8 cellular contexts compared by ENCODE assay signal in genomic region chr19:4369109-4369887, GRCh38. TPM values are rescaled to one million over a fixed set of nuclear protein-coding genes. Genes with fewer than 3 reads are reported as not detected.
DNase-seq lines count a peak whose midpoint lies in the region; ATAC-seq and TF ChIP-seq lines count a peak whose summit lies in the region.

No MANE protein-coding gene starts in this region.

- CTCF ChIA-PET in Calu3 (lab: Charles Lee), result no interaction called here

- peak overlapping the region; percentile 81 to 89 (median 83) for H3K27ac ChIP-seq in stomach

- DNase-seq in Calu3 (peak; percentile 38), stomach (peak; percentile 83), middle frontal gyrus (ENCODE audit: extremely low spot score, low spot score) (no peak)
- peak; percentile 52 for DNase-seq in activated CD4-positive, alpha-beta T cell treated with anti-CD3 and anti-CD28 coated beads, Interleukin-2, amount 50 U/mL, for 1 hour
- DNase-seq in effector memory CD8-positive, alpha-beta T cell, result peak; percentile 70 to 74 (median 71)

- ATAC-seq in GM21423 (IDR thresholded peaks at IDR 0.05; ENCODE audit: unreplicated experiment), result peak; percentile 51
- peak; percentile 72 for ATAC-seq in effector memory CD8-positive, alpha-beta T cell (replicated peaks)

- H3K27me3 Mint-ChIP-seq in Calu3 (ENCODE audit: unreplicated experiment), result no peaks in the 10 kb centered on the region
- H3K27me3 Mint-ChIP-seq in effector memory CD8-positive, alpha-beta T cell, result no peaks in the 10 kb centered on the region
- no peaks in the 10 kb centered on the region for H3K27me3 Mint-ChIP-seq in nephron (ENCODE audit: low read depth)

- TF ChIP-seq EP300 in Ishikawa (IDR thresholded peaks at IDR 0.05; ENCODE audit: borderline replicate concordance) (peak; percentile 42; the same call in 1 of the 2 replicates), stomach (IDR thresholded peaks at IDR 0.05) (no peak)

- H3K4me1 Mint-ChIP-seq in Calu3 (ENCODE audit: low read depth, unreplicated experiment) (peaks cover 17% of the 10 kb centered on the region), nephron (peaks cover 52% of the 10 kb centered on the region)
- peaks cover 21 to 35% of the 10 kb centered on the region in 2 donors for H3K4me1 Mint-ChIP-seq in effector memory CD8-positive, alpha-beta T cell (ENCODE audit: low read depth in 2 of 2)

- H3K36me3 Mint-ChIP-seq in Calu3 (ENCODE audit: insufficient read depth, unreplicated experiment) (peaks cover 13% of the 10 kb centered on the region), nephron (ENCODE audit: low read depth) (no peaks in the 10 kb centered on the region)
- H3K36me3 Mint-ChIP-seq in effector memory CD8-positive, alpha-beta T cell (ENCODE audit: insufficient read depth), result peaks cover 48% of the 10 kb centered on the region

- peak overlapping the region; percentile 55 for H3K4me3 Mint-ChIP-seq in Calu3 (ENCODE audit: low read depth, unreplicated experiment)
- peak overlapping the region; percentile 86 to 93 for H3K4me3 Mint-ChIP-seq in effector memory CD8-positive, alpha-beta T cell
- H3K4me3 Mint-ChIP-seq in nephron, result peak overlapping the region in 1 of 3 experiments; percentile 45

- no peaks in the 10 kb centered on the region for H3K9me3 ChIP-seq in stomach

- TF ChIP-seq POLR2A in stomach (IDR thresholded peaks at IDR 0.05), result no peak

- TF ChIP-seq CTCF in Calu3 (IDR thresholded peaks at IDR 0.05; ENCODE audit: unreplicated experiment) (no peak), nephron (IDR thresholded peaks at IDR 0.05; ENCODE audit: unreplicated experiment in 3 of 3) (no peak), stomach (IDR thresholded peaks at IDR 0.05) (peak in 1 of 7 experiments; percentile 12)

- BruUV-seq in Calu3 (replicated peaks; lab: Mats Ljungman, UMichigan), result no TSS peak

- H3K36me3 ChIP-seq in stomach, result peaks cover 18 to 31% (median 28%) of the 10 kb centered on the region in 4 donors

- peak overlapping the region; percentile 34 for H3K27ac Mint-ChIP-seq in Calu3 (ENCODE audit: unreplicated experiment)
- H3K27ac Mint-ChIP-seq in effector memory CD8-positive, alpha-beta T cell, result peak overlapping the region; percentile 84 to 90
- H3K27ac Mint-ChIP-seq in nephron, result peak overlapping the region; percentile 71 to 82 (median 81)

- peak overlapping the region; percentile 11 to 38 (median 20) for H3K4me3 ChIP-seq in stomach

- no peaks in the 10 kb centered on the region for H3K9me3 Mint-ChIP-seq in Calu3 (ENCODE audit: low read depth, unreplicated experiment)
- H3K9me3 Mint-ChIP-seq in effector memory CD8-positive, alpha-beta T cell, result no peaks in the 10 kb centered on the region
- no peaks in the 10 kb centered on the region for H3K9me3 Mint-ChIP-seq in nephron

- H3K27me3 ChIP-seq in stomach, result no peaks in the 10 kb centered on the region

- TF ChIP-seq RAD21 in Ishikawa (IDR thresholded peaks at IDR 0.05; ENCODE audit: low read depth), result no peak

- peaks cover 44 to 71% (median 68%) of the 10 kb centered on the region in 4 donors for H3K4me1 ChIP-seq in stomach

- 14 to 23% (median 14%) methylated on average over 14 to 25 of the region's 25 CpGs for WGBS in stomach, 5 donors

- intact Hi-C loops in Calu3 (cut with micrococcal nuclease; ENCODE audit: unreplicated experiment), result no loop called here
- intact Hi-C loops in stomach (cut with DNase I; ENCODE audit: low total_unique reads), result no loop called here

TF ChIP-seq in Ishikawa, 13 proteins besides CTCF, POLR2A, EP300 and RAD21:
- TF ChIP-seq, protein P1, sequence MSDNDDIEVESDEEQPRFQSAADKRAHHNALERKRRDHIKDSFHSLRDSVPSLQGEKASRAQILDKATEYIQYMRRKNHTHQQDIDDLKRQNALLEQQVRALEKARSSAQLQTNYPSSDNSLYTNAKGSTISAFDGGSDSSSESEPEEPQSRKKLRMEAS (IDR thresholded peaks at IDR 0.05), result peak; percentile 24; the same call in 1 of the 2 replicates
- TF ChIP-seq CEBPB (IDR thresholded peaks at IDR 0.05), result no peak

RNA-seq across cellular contexts. Expression of gene MPND, which starts 25.9 kb away (rescaled TPM):
- total RNA-seq in Calu3 (2022), result 15.3 and 21.1 TPM in 2 replicates
- total RNA-seq in stomach, result 10 to 100 TPM in 2 of 5 donors, 1 to 10 TPM in 3; 2.2 to 24.5 (median 8.3) TPM
- polyA plus RNA-seq in stomach, result 10 to 100 TPM; 20.4 to 25.0 (median 22.0) TPM

RNA-seq across cellular contexts. Expression of gene STAP2, which starts 30.7 kb away (rescaled TPM):
- 28.7 and 30.5 TPM in 2 replicates for total RNA-seq in Calu3 (2022)
- total RNA-seq in stomach, result 100 to 1,000 TPM in 1 of 5 donors, 10 to 100 TPM in 3, not detected in 1; 20.7 to 250 (median 35.1) TPM
- 10 to 100 TPM; 32.7 to 70.8 (median 52.4) TPM for polyA plus RNA-seq in stomach

RNA-seq across cellular contexts. Expression of gene SH3GL1, which starts 31.0 kb away (rescaled TPM):
- total RNA-seq in Calu3 (2022) (40.7 and 42.0 TPM in 2 replicates), stomach (100 to 1,000 TPM in 1 of 5 donors, 10 to 100 TPM in 4; 14.8 to 111 (median 26.3) TPM)
- 10 to 100 TPM; 44.9 to 48.5 (median 46.0) TPM for polyA plus RNA-seq in stomach

RNA-seq across cellular contexts. Expression of gene CHAF1A, which starts 33.1 kb away (rescaled TPM):
- total RNA-seq in Calu3 (2022) (37.2 and 43.3 TPM in 2 replicates), stomach (100 to 1,000 TPM in 1 of 5 donors, 10 to 100 TPM in 1, 1 to 10 TPM in 3; 1.8 to 100 (median 9.8) TPM)
- 1 to 10 TPM; 5.4 to 7.2 (median 5.8) TPM for polyA plus RNA-seq in stomach

Comparison
In these comparisons a context has a peak if more than half of its experiments do, and no peak if none do; other contexts are left out.
1. H3K27ac Mint-ChIP-seq: peak in every context shown above with its lines; median percentile 87 in effector memory CD8-positive, alpha-beta T cell; 81 in nephron; 34 in Calu3.